In the genomic region with DNA sequence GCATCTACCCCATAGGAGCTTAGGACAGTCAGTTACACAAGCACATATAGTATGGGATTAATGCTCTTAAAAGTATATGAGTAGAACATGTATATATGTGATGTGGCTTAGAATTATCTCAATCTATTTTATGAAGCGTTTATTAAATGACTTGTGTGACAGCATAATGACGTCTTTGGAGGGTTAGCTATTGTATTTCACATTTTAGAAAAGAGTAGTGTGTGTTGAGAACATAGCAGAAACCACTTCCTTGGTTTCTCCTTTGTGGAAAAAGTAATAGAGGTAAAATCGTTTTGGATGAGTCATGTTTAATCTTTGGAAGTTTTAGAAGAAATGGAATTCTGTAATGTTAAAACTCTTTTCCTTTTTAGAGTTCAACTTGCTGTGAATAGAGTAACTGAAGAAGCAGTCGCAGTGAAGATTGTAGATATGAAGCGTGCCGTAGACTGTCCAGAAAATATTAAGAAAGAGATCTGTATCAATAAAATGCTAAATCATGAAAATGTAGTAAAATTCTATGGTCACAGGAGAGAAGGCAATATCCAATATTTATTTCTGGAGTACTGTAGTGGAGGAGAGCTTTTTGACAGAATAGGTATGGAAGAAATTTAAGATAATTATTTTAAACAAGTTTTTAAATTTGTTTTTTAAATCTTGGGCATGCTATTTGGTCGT, we compare ENCODE assay signal across 9 cellular contexts. TPM values are rescaled to one million over a fixed set of nuclear protein-coding genes. Genes with fewer than 3 reads are reported as not detected.
DNase-seq lines count a peak whose midpoint lies in the region; ATAC-seq, FAIRE-seq and TF ChIP-seq lines count a peak whose summit lies in the region.
"Had no signal": no experiment of that assay in that cellular context is flagged by ENCODE, and none has a peak within 500 bp of the region (broad histone marks: within the 10 kb centered on the region; RNA-seq: fewer than 3 reads in every experiment).

No MANE protein-coding gene starts in this region.

- H2AFZ ChIP-seq in SK-N-SH (ENCODE audit: low read depth) (peak overlapping the region; percentile 80), H1 (ENCODE audit: low read length) (no peak overlapping the region), neuronal stem cell (ENCODE audit: low read length) (no peak overlapping the region)

- H3K27me3 ChIP-seq in SK-N-SH (ENCODE audit: insufficient read depth) (no peaks in the 10 kb centered on the region), H1 (replicated peaks in 1 of 4; ENCODE audit: control insufficient read depth in 3 of 4, extremely low read depth in 1 of 4, insufficient read depth in 3 of 4, low read length in 3 of 4) (no peaks in the 10 kb centered on the region), neuronal stem cell (ENCODE audit: control insufficient read depth in 3 of 3, insufficient read depth in 3 of 3, low read depth in 1 of 3, low read length in 3 of 3) (no peaks in the 10 kb centered on the region)

- H3K27ac ChIP-seq in SK-N-SH (ENCODE audit: low read depth in 2 of 2, low read length in 1 of 2) (peak overlapping the region; percentile 92 to 97), H1 (ENCODE audit: low read depth, low read length) (no peak overlapping the region), neuronal stem cell (replicated peaks; ENCODE audit: low read length) (no peak overlapping the region)

- no peak overlapping the region for H3K23ac ChIP-seq in H1 (ENCODE audit: insufficient read length)
- no peak overlapping the region for H3K23ac ChIP-seq in neuronal stem cell (ENCODE audit: low read depth, low read length, poor library complexity)

- no peak overlapping the region for H4K5ac ChIP-seq in H1 (ENCODE audit: insufficient read length, low read depth, low read length)

- H3K79me2 ChIP-seq in SK-N-SH (ENCODE audit: insufficient read depth) = peaks cover 45% of the 10 kb centered on the region
- peaks cover 8 to 39% of the 10 kb centered on the region in 2 experiments; a peak in 3 of 4 replicates for H3K79me2 ChIP-seq in H1 (ENCODE audit: control insufficient read depth in 1 of 2, insufficient read depth in 2 of 2, low read length in 2 of 2)

- TF ChIP-seq CTCF in SK-N-SH (IDR thresholded peaks at IDR 0.05) = no peak
- no peak for TF ChIP-seq CTCF in H1 (IDR thresholded peaks at IDR 0.05; ENCODE audit: control extremely low read depth in 1 of 3, insufficient read depth in 1 of 3, low read depth in 1 of 3, low read length in 3 of 3)

- H2AK5ac ChIP-seq in H1 (ENCODE audit: low read depth, low read length) = no peak overlapping the region
- no peak overlapping the region for H2AK5ac ChIP-seq in neuronal stem cell (ENCODE audit: low read depth, low read length)

- H3K4me1 ChIP-seq in SK-N-SH (ENCODE audit: control insufficient read depth in 1 of 2, insufficient read depth in 2 of 2, low read depth in 1 of 2, low read length in 1 of 2) (peaks cover 4 to 11% of the 10 kb centered on the region in 2 experiments; a peak in 3 of 4 replicates), H1 (replicated peaks in 1 of 4; ENCODE audit: control insufficient read depth in 3 of 4, insufficient read depth in 4 of 4, low read length in 3 of 4) (peaks cover 0 to 5% (median 2%) of the 10 kb centered on the region in 4 experiments; a peak in 3 of 7 replicates), neuronal stem cell (ENCODE audit: control insufficient read depth in 2 of 2, insufficient read depth in 1 of 2, low read depth in 1 of 2, low read length in 2 of 2) (peaks cover 0 to 6% of the 10 kb centered on the region in 2 donors)

- TF ChIP-seq POLR2A in H1 (IDR thresholded peaks at IDR 0.05; ENCODE audit: control extremely low read depth in 1 of 2, low read depth in 2 of 2, low read length in 2 of 2) = no peak

- H4K91ac ChIP-seq in H1 (replicated peaks; ENCODE audit: insufficient read length, low read length) (no peak overlapping the region), neuronal stem cell (ENCODE audit: low read depth, low read length, poor library complexity) (no peak overlapping the region)

- peaks cover 4% of the 10 kb centered on the region for H3K23me2 ChIP-seq in H1 (ENCODE audit: low read depth, low read length)

- TF ChIP-seq RAD21 in SK-N-SH (IDR thresholded peaks at IDR 0.05; ENCODE audit: low read length) (no peak), H1 (IDR thresholded peaks at IDR 0.05 in 1 of 2, conservative IDR thresholded peaks at IDR 0.05 in 1 of 2; ENCODE audit: low read depth in 2 of 2, low read length in 2 of 2) (no peak)

- H3K4me3 ChIP-seq in SK-N-SH (ENCODE audit: low read depth in 2 of 2, low read length in 1 of 2) = peak overlapping the region; percentile 77 to 79
- peak overlapping the region; percentile 82 to 97 (median 92) for H3K4me3 ChIP-seq in H1 (ENCODE audit: extremely low read depth in 1 of 4, insufficient read depth in 2 of 4, low read depth in 3 of 4, low read length in 4 of 4)
- peak overlapping the region; percentile 70 to 80 for H3K4me3 ChIP-seq in neuronal stem cell (ENCODE audit: low read length in 2 of 2)

- TF ChIP-seq EP300 in SK-N-SH (IDR thresholded peaks at IDR 0.05; ENCODE audit: borderline replicate concordance in 1 of 2, low read depth in 1 of 2, low read length in 1 of 2) (no peak), H1 (IDR thresholded peaks at IDR 0.05; ENCODE audit: borderline replicate concordance in 1 of 2, low read depth in 2 of 2, low read length in 2 of 2) (no peak)

- H3K36me3 ChIP-seq in SK-N-SH (replicated peaks in 1 of 2; ENCODE audit: control insufficient read depth in 1 of 2, insufficient read depth in 2 of 2, low read length in 1 of 2) (peaks cover 13 to 30% of the 10 kb centered on the region in 2 experiments), H1 (ENCODE audit: control insufficient read depth in 2 of 4, insufficient read depth in 4 of 4, low read length in 3 of 4) (peaks cover 0 to 51% (median 24%) of the 10 kb centered on the region in 4 experiments; a peak in 6 of 8 replicates), neuronal stem cell (replicated peaks in 1 of 2; ENCODE audit: control insufficient read depth in 2 of 2, insufficient read depth in 2 of 2, low read length in 2 of 2) (peaks cover 12 to 68% of the 10 kb centered on the region in 2 donors)

- H2BK120ac ChIP-seq in H1 (replicated peaks; ENCODE audit: low read depth, low read length) (no peak overlapping the region), neuronal stem cell (ENCODE audit: low read depth, low read length) (no peak overlapping the region)

- no peak overlapping the region for H3K4ac ChIP-seq in H1 (replicated peaks; ENCODE audit: insufficient read length, low read depth, low read length)
- H3K4ac ChIP-seq in neuronal stem cell (ENCODE audit: low read length) = no peak overlapping the region

- H3K18ac ChIP-seq in H1 (ENCODE audit: extremely low read depth, low read length) = no peak overlapping the region
- no peak overlapping the region for H3K18ac ChIP-seq in neuronal stem cell (ENCODE audit: low read length)

- ATAC-seq in SK-N-SH treated with all-trans-retinoic acid at 6 μM for 48 hours (no peak), GM19328 (IDR thresholded peaks at IDR 0.05; ENCODE audit: unreplicated experiment) (no peak)

- no peak overlapping the region for H2BK15ac ChIP-seq in H1 (ENCODE audit: low read length)
- H2BK15ac ChIP-seq in neuronal stem cell (ENCODE audit: low read length) = no peak overlapping the region

- H3K4me2 ChIP-seq in SK-N-SH = peak overlapping the region; percentile 88
- peak overlapping the region; percentile 75 to 86 for H3K4me2 ChIP-seq in H1 (ENCODE audit: insufficient read depth in 1 of 2, low read depth in 2 of 2, low read length in 2 of 2)
- peak overlapping the region; percentile 21 for H3K4me2 ChIP-seq in neuronal stem cell (ENCODE audit: insufficient read depth, low read length, poor library complexity, severe bottlenecking)

- H3K9me2 ChIP-seq in SK-N-SH = no peaks in the 10 kb centered on the region

- H3K79me1 ChIP-seq in H1 (ENCODE audit: low read depth, low read length) (no peaks in the 10 kb centered on the region; the same call in 1 of the 2 replicates), neuronal stem cell (ENCODE audit: low read depth, low read length) (no peaks in the 10 kb centered on the region)

- H3K9me3 ChIP-seq in SK-N-SH = no peaks in the 10 kb centered on the region
- H3K9me3 ChIP-seq in H1 (ENCODE audit: insufficient read depth in 2 of 2, low read depth in 1 of 2, low read length in 1 of 2) = no peaks in the 10 kb centered on the region
- H3K9me3 ChIP-seq in neuronal stem cell (replicated peaks in 1 of 2; ENCODE audit: control insufficient read depth in 2 of 2, insufficient read depth in 1 of 2, low read depth in 1 of 2, low read length in 2 of 2) = no peaks in the 10 kb centered on the region

- H3K56ac ChIP-seq in H1 (replicated peaks; ENCODE audit: insufficient read length, low read depth, low read length) = no peak overlapping the region

- H2BK20ac ChIP-seq in H1 (ENCODE audit: low read length) = no peak overlapping the region

- POLR2A ChIA-PET in SK-N-SH (lab: Yijun Ruan, JAX) = interaction anchor here (0.7 kb wide), 1 partner anchor 35 kb away, joined by 4 read pairs; the partner anchor contains the start of gene STT3A
- POLR2A ChIA-PET in H1 (lab: Charles Lee; ENCODE audit: partially characterized antibody) = interaction anchor here (1.1 to 4.0 kb wide), 10 partner anchors 12 to 583 kb away, joined by 3 to 49 read pairs (median 5); partner anchors contain the start of genes EI24, HYLS1 and STT3A

- peaks cover 39% of the 10 kb centered on the region for H3F3A ChIP-seq in SK-N-SH (replicated peaks; ENCODE audit: insufficient read depth)

- H3K14ac ChIP-seq in H1 (ENCODE audit: insufficient read length) (no peak overlapping the region), neuronal stem cell (ENCODE audit: low read length) (no peak overlapping the region)

- WGBS in SK-N-SH (ENCODE audit: low lambda C conversion rate) = 38% methylated on average over 7 of the region's 7 CpGs
- 74% methylated on average over 7 of the region's 7 CpGs; no CpG with 5 or more reads in 1 of the 2 experiments for WGBS in H1 (ENCODE audit: extremely low coverage in 1 of 2, insufficient coverage in 1 of 2, insufficient read length in 1 of 2, insufficient replicate concordance in 2 of 2, low coverage in 1 of 2, low lambda C conversion rate in 2 of 2, missing lambda C conversion rate in 1 of 2), 2 experiments
- no CpG with 5 or more reads among the region's 7 CpGs for WGBS in neuronal stem cell (ENCODE audit: extremely low coverage in 2 of 2, insufficient read length in 2 of 2, insufficient replicate concordance in 1 of 2), 2 donors

- H2BK5ac ChIP-seq in H1 (ENCODE audit: low read depth, low read length) (no peak overlapping the region), neuronal stem cell (ENCODE audit: low read length) (no peak overlapping the region)

- H4K8ac ChIP-seq in H1 (ENCODE audit: extremely low read depth, insufficient read depth, low read length) = no peak overlapping the region
- H4K8ac ChIP-seq in neuronal stem cell (ENCODE audit: low read depth, low read length) = no peak overlapping the region

- CTCF ChIA-PET in SK-N-SH (lab: Yijun Ruan, JAX) = interaction anchor here (0.9 to 1.5 kb wide), 5 partner anchors 11 to 254 kb away, joined by 3 to 6 read pairs (median 3); no protein-coding TSS in a partner anchor
- CTCF ChIA-PET in H1 (lab: Charles Lee; ENCODE audit: partially characterized antibody) = interaction anchor here (0.6 to 1.5 kb wide), 5 partner anchors 22 to 259 kb away, joined by 3 to 4 read pairs (median 3); no protein-coding TSS in a partner anchor

- H4K20me1 ChIP-seq in SK-N-SH (ENCODE audit: insufficient read depth) = no peaks in the 10 kb centered on the region
- no peaks in the 10 kb centered on the region for H4K20me1 ChIP-seq in H1 (replicated peaks in 1 of 2; ENCODE audit: control insufficient read depth in 1 of 2, insufficient read depth in 2 of 2, low read length in 2 of 2)

- DNase-seq in SK-N-SH (no peak), OCI-M1 (lab: John Stamatoyannopoulos, UW) (peak; percentile 60), H1 (ENCODE audit: low read depth in 1 of 2, low spot score in 2 of 2) (no peak), neuronal stem cell (ENCODE audit: low spot score) (no peak), NOMO-1 treated with dmso at 0.1 percent for 144 hours (lab: John Stamatoyannopoulos, UW; ENCODE audit: unreplicated experiment) (no peak), SW480 (ENCODE audit: low spot score) (no peak)
- DNase-seq: SHP77 treated with DMSO at 0.1 percent for 48 hours had no signal

- H3K9ac ChIP-seq in SK-N-SH (peak overlapping the region; percentile 78), H1 (replicated peaks in 1 of 4; ENCODE audit: extremely low read depth in 1 of 4, low read depth in 3 of 4, low read length in 3 of 4) (peak overlapping the region in 3 of 4 experiments; percentile 96 to 99 (median 97); a peak in 5 of 7 replicates), neuronal stem cell (ENCODE audit: low read depth, low read length, poor library complexity) (no peak overlapping the region)

- no peak for FAIRE-seq in H1 (lab: Jason Lieb, UNC)

- H2BK12ac ChIP-seq in H1 (ENCODE audit: low read depth, low read length) = no peak overlapping the region
- H2BK12ac ChIP-seq in neuronal stem cell (ENCODE audit: low read length) = no peak overlapping the region

RNA-seq across cellular contexts. Expression of gene CHEK1, which starts 2.4 kb away (rescaled TPM):
- 12.1 and 14.8 TPM in 2 replicates for polyA plus RNA-seq in SK-N-SH (2012; rRNA removed)
- polyA plus RNA-seq in SK-N-SH (2012; cell fraction: cytosol; rRNA removed) = 16.6 and 17.9 TPM in 2 replicates
- 5.2 and 10.9 TPM in 2 replicates for polyA plus RNA-seq in SK-N-SH (2012; cell fraction: nucleus; rRNA removed)
- total RNA-seq in H1 (2021; fragmentation: NEBNext Ultra II Directional; extraction: Animal tissue kit (Norgen Biotek cat#: 25700)) = 133 and 139 TPM in 2 replicates
- 24.1 and 37.7 TPM in 2 replicates for polyA plus RNA-seq in H1 (2011; rRNA removed)
- 57.4 TPM for polyA plus RNA-seq in H1 (2011; cell fraction: cytosol; rRNA removed)
- polyA plus RNA-seq in H1 (2011; cell fraction: nucleus; rRNA removed) = 20.1 TPM
- 71.0 to 99.0 TPM (median 90.8 TPM) in 4 replicates for polyA plus RNA-seq in H1 (2012, experiment 1 of 2)
- polyA plus RNA-seq in H1 (2012, experiment 2 of 2) = 22.8 TPM
- polyA plus RNA-seq in H1 (2013, experiment 1 of 2) = 58.7 TPM
- polyA plus RNA-seq in H1 (2013, experiment 2 of 2) = 62.3 TPM
- polyA minus RNA-seq in H1 (2011; rRNA and poly(A)+ RNA removed) = 47.5 and 63.3 TPM in 2 replicates
- 42.7 TPM for polyA minus RNA-seq in H1 (2011; cell fraction: cytosol; rRNA and poly(A)+ RNA removed)
- 79.2 TPM for polyA minus RNA-seq in H1 (2011; cell fraction: nucleus; rRNA and poly(A)+ RNA removed)
- 48.8 TPM for polyA plus RNA-seq in neuronal stem cell (2013, experiment 1 of 2)
- polyA plus RNA-seq in neuronal stem cell (2013, experiment 2 of 2) = 50.4 TPM

RNA-seq across cellular contexts. Expression of gene STT3A, which starts 34.7 kb away (rescaled TPM):
- polyA plus RNA-seq in SK-N-SH (2012; rRNA removed) (101 and 156 TPM in 2 replicates), H1 (2011; rRNA removed) (124 and 211 TPM in 2 replicates)
- 89.0 and 114 TPM in 2 replicates for polyA plus RNA-seq in SK-N-SH (2012; cell fraction: cytosol; rRNA removed)
- polyA plus RNA-seq in SK-N-SH (2012; cell fraction: nucleus; rRNA removed) = 68.1 and 118 TPM in 2 replicates
- total RNA-seq in H1 (2021; fragmentation: NEBNext Ultra II Directional; extraction: Animal tissue kit (Norgen Biotek cat#: 25700)) = 173 and 175 TPM in 2 replicates
- 140 TPM for polyA plus RNA-seq in H1 (2011; cell fraction: cytosol; rRNA removed)
- 141 TPM for polyA plus RNA-seq in H1 (2011; cell fraction: nucleus; rRNA removed)
- 152 to 205 TPM (median 167 TPM) in 4 replicates for polyA plus RNA-seq in H1 (2012, experiment 1 of 2)
- polyA plus RNA-seq in H1 (2012, experiment 2 of 2) = 61.1 TPM
- 234 TPM for polyA plus RNA-seq in H1 (2013, experiment 1 of 2)
- polyA plus RNA-seq in H1 (2013, experiment 2 of 2) = 232 TPM
- polyA minus RNA-seq in H1 (2011; rRNA and poly(A)+ RNA removed) = 907 and 996 TPM in 2 replicates
- 189 TPM for polyA minus RNA-seq in H1 (2011; cell fraction: cytosol; rRNA and poly(A)+ RNA removed)
- 287 TPM for polyA minus RNA-seq in H1 (2011; cell fraction: nucleus; rRNA and poly(A)+ RNA removed)
- 90.7 TPM for polyA plus RNA-seq in neuronal stem cell (2013, experiment 1 of 2)
- 95.4 TPM for polyA plus RNA-seq in neuronal stem cell (2013, experiment 2 of 2)

RNA-seq across cellular contexts. Expression of gene ACRV1, which starts 53.3 kb away (rescaled TPM):
- polyA plus RNA-seq in SK-N-SH (2012; rRNA removed) (not detected in 2 replicates), H1 (2011; rRNA removed) (0.06 TPM in 1 of 2 replicates, not detected in the other)
- polyA plus RNA-seq in SK-N-SH (2012; cell fraction: cytosol; rRNA removed) = 0.05 TPM in 1 of 2 replicates, not detected in the other
- polyA plus RNA-seq in SK-N-SH (2012; cell fraction: nucleus; rRNA removed) = 0.06 TPM in 1 of 2 replicates, not detected in the other
- not detected in 2 replicates for total RNA-seq in H1 (2021; fragmentation: NEBNext Ultra II Directional; extraction: Animal tissue kit (Norgen Biotek cat#: 25700))
- polyA plus RNA-seq in H1 (2011; cell fraction: cytosol; rRNA removed) = not detected
- polyA plus RNA-seq in H1 (2011; cell fraction: nucleus; rRNA removed) = 0.19 TPM
- 0.23 to 0.40 TPM (median 0.33 TPM) in 4 replicates for polyA plus RNA-seq in H1 (2012, experiment 1 of 2)
- not detected for polyA plus RNA-seq in H1 (2012, experiment 2 of 2)
- polyA plus RNA-seq in H1 (2013, experiment 1 of 2) = not detected
- polyA plus RNA-seq in H1 (2013, experiment 2 of 2) = 0.06 TPM
- polyA minus RNA-seq in H1 (2011; rRNA and poly(A)+ RNA removed) = 0.06 TPM in 1 of 2 replicates, not detected in the other
- polyA minus RNA-seq in H1 (2011; cell fraction: cytosol; rRNA and poly(A)+ RNA removed) = not detected
- polyA minus RNA-seq in H1 (2011; cell fraction: nucleus; rRNA and poly(A)+ RNA removed) = not detected
- 0.04 TPM for polyA plus RNA-seq in neuronal stem cell (2013, experiment 1 of 2)
- 0.01 TPM for polyA plus RNA-seq in neuronal stem cell (2013, experiment 2 of 2)

RNA-seq across cellular contexts. Expression of gene EI24, which starts 58.1 kb away (rescaled TPM):
- polyA plus RNA-seq in SK-N-SH (2012; rRNA removed) = 85.5 and 104 TPM in 2 replicates
- 119 and 123 TPM in 2 replicates for polyA plus RNA-seq in SK-N-SH (2012; cell fraction: cytosol; rRNA removed)
- polyA plus RNA-seq in SK-N-SH (2012; cell fraction: nucleus; rRNA removed) = 18.1 and 29.0 TPM in 2 replicates
- total RNA-seq in H1 (2021; fragmentation: NEBNext Ultra II Directional; extraction: Animal tissue kit (Norgen Biotek cat#: 25700)) = 130 and 135 TPM in 2 replicates
- polyA plus RNA-seq in H1 (2011; rRNA removed) = 176 and 264 TPM in 2 replicates
- 161 TPM for polyA plus RNA-seq in H1 (2011; cell fraction: cytosol; rRNA removed)
- polyA plus RNA-seq in H1 (2011; cell fraction: nucleus; rRNA removed) = 70.8 TPM
- 130 to 142 TPM (median 141 TPM) in 4 replicates for polyA plus RNA-seq in H1 (2012, experiment 1 of 2)
- 111 TPM for polyA plus RNA-seq in H1 (2012, experiment 2 of 2)
- 119 TPM for polyA plus RNA-seq in H1 (2013, experiment 1 of 2)
- 139 TPM for polyA plus RNA-seq in H1 (2013, experiment 2 of 2)
- polyA minus RNA-seq in H1 (2011; rRNA and poly(A)+ RNA removed) = 143 and 171 TPM in 2 replicates
- 48.1 TPM for polyA minus RNA-seq in H1 (2011; cell fraction: cytosol; rRNA and poly(A)+ RNA removed)
- polyA minus RNA-seq in H1 (2011; cell fraction: nucleus; rRNA and poly(A)+ RNA removed) = 41.1 TPM
- 127 TPM for polyA plus RNA-seq in neuronal stem cell (2013, experiment 1 of 2)
- 121 TPM for polyA plus RNA-seq in neuronal stem cell (2013, experiment 2 of 2)

Comparison
In these comparisons a context has a peak if more than half of its experiments do, and no peak if none do; other contexts are left out.
1. H3K27ac ChIP-seq: peak in SK-N-SH (2 of 2); none in H1 (single experiment) and neuronal stem cell (single experiment).
2. H3K4me2 ChIP-seq: peak in every context shown above with its lines; median percentile 88 in SK-N-SH; 80 in H1; 21 in neuronal stem cell.
3. Peak in every context shown above with its lines, with median percentiles within 50 percentile points of each other: H3K4me3 ChIP-seq.